Comparison of ENCODE assay signal across 20 cellular contexts in the genomic region with DNA sequence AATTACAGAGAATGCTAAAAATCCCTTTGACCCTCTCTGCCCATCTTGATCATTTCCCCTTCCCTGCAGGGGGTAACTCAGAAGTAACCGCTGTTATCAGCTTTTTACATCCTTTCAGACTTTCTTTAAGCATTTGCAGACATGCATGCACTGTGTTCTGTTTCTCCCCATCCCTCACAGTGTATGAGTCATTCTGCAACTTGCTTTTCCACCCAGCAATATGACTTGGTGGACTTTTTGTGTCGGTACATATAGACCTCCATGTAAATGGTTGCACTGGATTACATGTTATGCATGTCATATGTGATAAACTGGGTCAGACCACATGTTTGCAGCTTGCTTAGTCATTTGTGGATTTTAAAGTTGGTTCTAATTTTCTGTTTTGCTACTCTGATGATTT.
"Had no signal": no experiment of that assay in that cellular context is flagged by ENCODE, and none has a peak within 500 bp of the region (broad histone marks: within the 10 kb centered on the region; RNA-seq: fewer than 3 reads in every experiment).

No MANE protein-coding gene starts in this region.

- H3K4me1 Mint-ChIP-seq: immature natural killer cell, naive B cell had no signal

- H3K9me3 Mint-ChIP-seq: activated CD4-positive, alpha-beta memory T cell treated with anti-CD3 and anti-CD28 coated beads for 36 hours; effector memory CD8-positive, alpha-beta T cell; immature natural killer cell; T-helper 2 cell treated with Interferon-gamma antibody and Interleukin-4, amounts not matched to agents 5 μg/mL and 100 μg/mL, for 36 hours had no signal

- H3K36me3 Mint-ChIP-seq: activated CD4-positive, alpha-beta memory T cell treated with anti-CD3 and anti-CD28 coated beads for 36 hours; activated naive CD8-positive, alpha-beta T cell; brain; immature natural killer cell; naive B cell had no signal

- H3K27ac Mint-ChIP-seq: activated CD4-positive, alpha-beta memory T cell treated with anti-CD3 and anti-CD28 coated beads for 36 hours; activated naive CD8-positive, alpha-beta T cell; effector memory CD8-positive, alpha-beta T cell; immature natural killer cell; naive B cell; T-helper 2 cell treated with Interferon-gamma antibody and Interleukin-4, amounts not matched to agents 5 μg/mL and 100 μg/mL, for 36 hours had no signal

- H3K4me3 Mint-ChIP-seq: activated CD4-positive, alpha-beta memory T cell treated with anti-CD3 and anti-CD28 coated beads for 36 hours; activated naive CD8-positive, alpha-beta T cell; brain; effector memory CD8-positive, alpha-beta T cell; immature natural killer cell; naive B cell; T-helper 2 cell treated with Interferon-gamma antibody and Interleukin-4, amounts not matched to agents 5 μg/mL and 100 μg/mL, for 36 hours had no signal

- H3K4me3 ChIP-seq: lung had no signal

- DNase-seq: activated CD4-positive, alpha-beta memory T cell treated with anti-CD3 and anti-CD28 coated beads for 36 hours; activated CD4-positive, CD25-positive, alpha-beta regulatory T cell treated with anti-CD3 and anti-CD28 coated beads, Interleukin-2, amount 50 U/mL, for 72 hours; activated gamma-delta T cell; activated T-cell treated with anti-CD3 and anti-CD28 coated beads, Interleukin-2, amount 50 U/mL, for 48 hours; amniotic stem cell; dermis blood vessel endothelial cell; effector memory CD8-positive, alpha-beta T cell; foreskin melanocyte; immature natural killer cell; left colon; naive B cell; retina; stimulated activated CD4-positive, alpha-beta T cell treated with anti-CD3 and anti-CD28 coated beads, Interleukin-15, amount 100 ng/mL, for 24 hours; stimulated activated CD4-positive, alpha-beta T cell treated with anti-CD3 and anti-CD28 coated beads, Interleukin-4, amount 100 ng/mL, for 24 hours; stimulated activated naive CD4-positive, alpha-beta T cell treated with Interleukin-2 at 50 U/mL for 16 hours had no signal

- ATAC-seq: effector memory CD8-positive, alpha-beta T cell; left colon had no signal

- H3K27ac ChIP-seq: epithelial cell of prostate had no signal
